In the genomic region with DNA sequence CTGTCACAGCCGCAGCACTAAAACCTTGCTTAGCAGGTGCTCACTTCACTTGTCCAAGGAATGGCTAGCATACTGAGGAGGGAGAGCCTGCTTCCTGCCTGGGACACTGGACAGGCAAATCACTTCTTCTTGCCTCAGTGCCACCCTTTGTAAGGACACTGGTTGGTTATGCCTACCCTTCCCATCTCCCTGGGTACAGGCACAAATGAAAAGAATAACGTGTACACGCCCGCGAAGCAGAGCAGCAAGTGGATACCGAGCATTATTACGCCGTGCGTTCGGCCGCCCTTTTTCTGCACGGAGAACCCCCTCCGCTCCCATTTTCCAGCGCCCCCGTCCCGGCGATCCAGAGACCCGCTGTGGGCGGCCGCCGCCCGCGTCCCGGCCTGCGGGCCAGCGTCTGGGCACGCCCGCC, we compare ENCODE assay signal across 8 cellular contexts. TPM values are rescaled to one million over a fixed set of nuclear protein-coding genes. Genes with fewer than 3 reads are reported as not detected.
A peak's percentile ranks its signal among the peaks of the same experiment; 100 is the strongest.
DNase-seq lines count a peak whose midpoint lies in the region; ATAC-seq and TF ChIP-seq lines count a peak whose summit lies in the region.

No MANE protein-coding gene starts in this region.

- no peaks in the 10 kb centered on the region for H3K9me3 ChIP-seq in CD4-positive, CD25-positive, alpha-beta regulatory T cell (ENCODE audit: control insufficient read depth in 2 of 2, low read length in 2 of 2)
- H3K9me3 ChIP-seq in SJSA1 (replicated peaks) (no peaks in the 10 kb centered on the region), endodermal cell (ENCODE audit: control insufficient read depth, low read length) (no peaks in the 10 kb centered on the region), muscle layer of duodenum (ENCODE audit: control insufficient read depth in 1 of 2, low read length in 2 of 2) (no peaks in the 10 kb centered on the region)

- WGBS in endodermal cell (ENCODE audit: insufficient coverage in 1 of 2, insufficient read length in 1 of 2), 2 experiments, result 2 to 38% methylated on average over 1 to 28 of the region's 28 CpGs

- no peaks in the 10 kb centered on the region for H3K27me3 ChIP-seq in CD4-positive, CD25-positive, alpha-beta regulatory T cell (ENCODE audit: control insufficient read depth, insufficient read depth, low read length)
- H3K27me3 ChIP-seq in SJSA1 (replicated peaks) (no peaks in the 10 kb centered on the region), endodermal cell (ENCODE audit: control insufficient read depth, insufficient read depth, low read length, poor library complexity, severe bottlenecking) (peaks cover 40% of the 10 kb centered on the region), muscle layer of duodenum (ENCODE audit: low read depth, low read length) (no peaks in the 10 kb centered on the region)

- no peaks in the 10 kb centered on the region for H3K36me3 Mint-ChIP-seq in CD4-positive, CD25-positive, alpha-beta regulatory T cell
- H3K36me3 Mint-ChIP-seq in endodermal cell (ENCODE audit: low read depth), result no peaks in the 10 kb centered on the region

- no peaks in the 10 kb centered on the region for H3K9me3 Mint-ChIP-seq in CD4-positive, CD25-positive, alpha-beta regulatory T cell
- H3K9me3 Mint-ChIP-seq in endodermal cell, result no peaks in the 10 kb centered on the region

- H3K27ac ChIP-seq in CD4-positive, CD25-positive, alpha-beta regulatory T cell (ENCODE audit: insufficient read depth, low read length, poor library complexity, severe bottlenecking), result peak overlapping the region; percentile 68
- no peak overlapping the region for H3K27ac ChIP-seq in SJSA1
- no peak overlapping the region for H3K27ac ChIP-seq in endodermal cell (ENCODE audit: low read depth, low read length)
- peak overlapping the region; percentile 37 for H3K27ac ChIP-seq in muscle layer of duodenum (ENCODE audit: low read length)

- no peaks in the 10 kb centered on the region for H3K27me3 Mint-ChIP-seq in CD4-positive, CD25-positive, alpha-beta regulatory T cell
- peaks cover 68% of the 10 kb centered on the region for H3K27me3 Mint-ChIP-seq in endodermal cell (ENCODE audit: insufficient read depth)

- H3K4me1 Mint-ChIP-seq in CD4-positive, CD25-positive, alpha-beta regulatory T cell, result peaks cover 45 to 70% (median 58%) of the 10 kb centered on the region in 4 donors
- peaks cover 29% of the 10 kb centered on the region for H3K4me1 Mint-ChIP-seq in endodermal cell

- no peaks in the 10 kb centered on the region for H3K36me3 ChIP-seq in CD4-positive, CD25-positive, alpha-beta regulatory T cell (ENCODE audit: control insufficient read depth, insufficient read depth, low read length)
- H3K36me3 ChIP-seq in SJSA1 (peaks cover 5% of the 10 kb centered on the region), endodermal cell (ENCODE audit: control insufficient read depth, insufficient read depth, low read length) (no peaks in the 10 kb centered on the region), muscle layer of duodenum (ENCODE audit: control insufficient read depth in 1 of 2, insufficient read depth in 2 of 2, low read length in 2 of 2) (no peaks in the 10 kb centered on the region)

- peak overlapping the region; percentile 82 to 97 (median 84) for H3K27ac Mint-ChIP-seq in CD4-positive, CD25-positive, alpha-beta regulatory T cell
- peak overlapping the region; percentile 22 for H3K27ac Mint-ChIP-seq in endodermal cell

- H3K4me1 ChIP-seq in CD4-positive, CD25-positive, alpha-beta regulatory T cell (ENCODE audit: control insufficient read depth, insufficient read depth, low read length, poor library complexity, severe bottlenecking), result peaks cover 40% of the 10 kb centered on the region
- H3K4me1 ChIP-seq in SJSA1 (replicated peaks), result peaks cover 52% of the 10 kb centered on the region
- H3K4me1 ChIP-seq in endodermal cell (ENCODE audit: control insufficient read depth, insufficient read depth, low read length), result peaks cover 4% of the 10 kb centered on the region
- peaks cover 17 to 21% of the 10 kb centered on the region in 2 donors for H3K4me1 ChIP-seq in muscle layer of duodenum (ENCODE audit: control insufficient read depth in 1 of 2, insufficient read depth in 2 of 2, low read length in 2 of 2)

- peak overlapping the region; percentile 93 to 99 (median 94) for H3K4me3 Mint-ChIP-seq in CD4-positive, CD25-positive, alpha-beta regulatory T cell
- peak overlapping the region; percentile 76 for H3K4me3 Mint-ChIP-seq in endodermal cell

- TF ChIP-seq CTCF in endodermal cell (conservative IDR thresholded peaks at IDR 0.05), result no peak

- peak overlapping the region; percentile 93 for H3K4me3 ChIP-seq in CD4-positive, CD25-positive, alpha-beta regulatory T cell (ENCODE audit: low read depth, low read length)
- H3K4me3 ChIP-seq in SJSA1, result peak overlapping the region; percentile 98
- H3K4me3 ChIP-seq in endodermal cell (ENCODE audit: low read length), result peak overlapping the region; percentile 86
- H3K4me3 ChIP-seq in muscle layer of duodenum (ENCODE audit: low read depth in 1 of 2, low read length in 2 of 2), result peak overlapping the region; percentile 68 to 79

- H3K9ac ChIP-seq in endodermal cell (ENCODE audit: extremely low read depth, low read length, poor library complexity, severe bottlenecking), result peak overlapping the region; percentile 33

- ATAC-seq in CD4-positive, CD25-positive, alpha-beta regulatory T cell (ENCODE audit: low read depth in 2 of 2), result peak; percentile 12
- ATAC-seq in GM18907 (IDR thresholded peaks at IDR 0.05; ENCODE audit: unreplicated experiment) (peak; percentile 39), HG03066 (IDR thresholded peaks at IDR 0.05; ENCODE audit: low read depth, unreplicated experiment) (peak; percentile 32)

- peak in 1 of 3 donors; percentile 63 for DNase-seq in CD4-positive, CD25-positive, alpha-beta regulatory T cell
- peak in 1 of 2 experiments; percentile 23 for DNase-seq in SJSA1 (ENCODE audit: low read depth in 1 of 2, low spot score in 2 of 2)
- DNase-seq in endodermal cell, result no peak
- DNase-seq in GM19240 (ENCODE audit: insufficient read length, low spot score), result no peak
- DNase-seq in stimulated activated naive CD4-positive, alpha-beta T cell treated with Interleukin-2 at 50 U/mL for 16 hours (lab: John Stamatoyannopoulos, UW), result no peak

RNA-seq across cellular contexts. Expression of a gene that starts 0.3 kb away (rescaled TPM):
- 31.2 TPM for total RNA-seq in CD4-positive, CD25-positive, alpha-beta regulatory T cell
- 10 to 100 TPM in 2 of 4 donors, 1 to 10 TPM in 2; 7.1 to 18.7 (median 9.6) TPM for polyA plus RNA-seq in CD4-positive, CD25-positive, alpha-beta regulatory T cell
- total RNA-seq in SJSA1 (2014; rRNA removed; shearing (Covaris generic)), result 30.9 and 54.6 TPM in 2 replicates
- total RNA-seq in endodermal cell, result 10 to 100 TPM; 11.6 to 16.0 TPM
- polyA plus RNA-seq in endodermal cell (2013, experiment 1 of 2), result 11.5 TPM
- 10.4 TPM for polyA plus RNA-seq in endodermal cell (2013, experiment 2 of 2)

Comparison
In these comparisons a context has a peak if more than half of its experiments do, and no peak if none do; other contexts are left out.
1. H3K27ac ChIP-seq: peak in CD4-positive, CD25-positive, alpha-beta regulatory T cell (single experiment) and muscle layer of duodenum (single experiment); none in SJSA1 (single experiment) and endodermal cell (single experiment).
2. Peak in every context shown above with its lines, with median percentiles within 50 percentile points of each other: ATAC-seq and H3K4me3 ChIP-seq.